Comparison of ENCODE assay signal across 19 cellular contexts in genomic region chr22:18997925-18998315, GRCh38.
A peak's percentile ranks its signal among the peaks of the same experiment; 100 is the strongest.
DNase-seq lines count a peak whose midpoint lies in the region; ATAC-seq and TF ChIP-seq lines count a peak whose summit lies in the region.
"Had no signal": no experiment of that assay in that cellular context is flagged by ENCODE, and none has a peak within 500 bp of the region (broad histone marks: within the 10 kb centered on the region; RNA-seq: fewer than 3 reads in every experiment).

No MANE protein-coding gene starts in this region.

- H3K27me3 ChIP-seq in thyroid gland: no peaks in the 10 kb centered on the region

- no peak for ATAC-seq in left lobe of liver
- ATAC-seq in GM18861 (IDR thresholded peaks at IDR 0.05; ENCODE audit: unreplicated experiment): no peak
- no peak for ATAC-seq in GM18519 (IDR thresholded peaks at IDR 0.05; ENCODE audit: low FRiP score, unreplicated experiment)
- ATAC-seq: A549, SK-N-SH treated with all-trans-retinoic acid at 6 μM for 48 hours had no signal

- TF ChIP-seq CTCF in VCaP (conservative IDR thresholded peaks at IDR 0.05) (no peak), thyroid gland (IDR thresholded peaks at IDR 0.05) (no peak)

- WGBS in thyroid gland, 2 donors: 17 to 25% methylated on average over 20 to 22 of the region's 22 CpGs

- H3K9me3 ChIP-seq in thyroid gland: no peaks in the 10 kb centered on the region
- H3K9me3 ChIP-seq: A549, breast epithelium, neutrophil had no signal

- peaks cover 0 to 13% of the 10 kb centered on the region in 2 donors for H3K4me1 ChIP-seq in thyroid gland
- H3K4me1 ChIP-seq: breast epithelium had no signal

- H3K36me3 ChIP-seq in thyroid gland: no peaks in the 10 kb centered on the region
- H3K36me3 ChIP-seq: breast epithelium, neutrophil had no signal

- DNase-seq in NCI-H146 (lab: John Stamatoyannopoulos, UW) (peak; percentile 18), NCI-H146 treated with DMSO at 0.1 percent for 48 hours (lab: John Stamatoyannopoulos, UW; ENCODE audit: unreplicated experiment) (no peak), left lobe of liver (ENCODE audit: low spot score) (peak; percentile 45), thyroid gland (peak; percentile 71 to 80)
- DNase-seq in activated CD4-positive, alpha-beta T cell treated with anti-CD3 and anti-CD28 coated beads for 4 hours: no peak
- DNase-seq: activated CD4-positive, alpha-beta T cell treated with anti-CD3 and anti-CD28 coated beads, Interleukin-2, amount 10 ng/mL, durations not matched to agents 7 days and 5 days; activated naive CD4-positive, alpha-beta T cell treated with anti-CD3 and anti-CD28 coated beads, Interleukin-2, amount 10 ng/mL, durations not matched to agents 7 days and 5 days; amniotic stem cell; COR-L47; IMR-90; NCI-H1092; T-helper 2 cell had no signal

- intact Hi-C loops in thyroid gland (cut with DNase I): no loop called here

- no peak overlapping the region for H3K4me3 ChIP-seq in thyroid gland (replicated peaks in 1 of 3)
- H3K4me3 ChIP-seq: A549, breast epithelium had no signal

- H3K27ac ChIP-seq in VCaP (peak overlapping the region; percentile 51), thyroid gland (no peak overlapping the region)
- H3K27ac ChIP-seq: A549, breast epithelium, neutrophil had no signal

- TF ChIP-seq POLR2A in thyroid gland (IDR thresholded peaks at IDR 0.05): no peak

Comparison
In these comparisons a context has a peak if more than half of its experiments do, and no peak if none do; other contexts are left out.
1. DNase-seq: peak in NCI-H146 (single experiment), left lobe of liver (single experiment) and thyroid gland (2 of 2); none in NCI-H146 treated with DMSO at 0.1 percent for 48 hours (single experiment) and activated CD4-positive, alpha-beta T cell treated with anti-CD3 and anti-CD28 coated beads for 4 hours (0 of 2).